ENCODE assay signal across 12 cellular contexts in genomic region chr3:71702131-71703024, GRCh38. TPM values are rescaled to one million over a fixed set of nuclear protein-coding genes. Genes with fewer than 3 reads are reported as not detected.
A peak's percentile ranks its signal among the peaks of the same experiment; 100 is the strongest.
DNase-seq lines count a peak whose midpoint lies in the region; ATAC-seq and TF ChIP-seq lines count a peak whose summit lies in the region.
"Had no signal": no experiment of that assay in that cellular context is flagged by ENCODE, and none has a peak within 500 bp of the region (broad histone marks: within the 10 kb centered on the region; RNA-seq: fewer than 3 reads in every experiment).

No MANE protein-coding gene starts in this region.

- peaks cover 7% of the 10 kb centered on the region for H3K4me1 ChIP-seq in A673 (ENCODE audit: insufficient read depth, low read length, poor library complexity, severe bottlenecking)

- ATAC-seq in GM19351 (IDR thresholded peaks at IDR 0.05; ENCODE audit: unreplicated experiment) (peak; percentile 54), HG03354 (IDR thresholded peaks at IDR 0.05; ENCODE audit: poor library complexity, severe bottlenecking, unreplicated experiment) (no peak), HG02623 (IDR thresholded peaks at IDR 0.05; ENCODE audit: unreplicated experiment) (no peak)
- peak; percentile 85 to 88 for ATAC-seq in activated T-cell treated with anti-CD3 and anti-CD28 coated beads, Interleukin-2, amount 50 U/mL, for 72 hours (replicated peaks in 1 of 2)

- no peaks in the 10 kb centered on the region for H3K27me3 ChIP-seq in A673 (replicated peaks; ENCODE audit: insufficient read depth, low read depth, low read length, poor library complexity)
- H3K27me3 ChIP-seq: heart left ventricle had no signal

- no peaks in the 10 kb centered on the region for H3K9me3 ChIP-seq in A673 (ENCODE audit: low read depth, low read length, poor library complexity, severe bottlenecking)
- H3K9me3 ChIP-seq: heart left ventricle had no signal

- CTCF ChIA-PET in A673 (lab: Charles Lee), result no interaction called here

- peak overlapping the region; percentile 93 for H3K27ac Mint-ChIP-seq in activated T-cell treated with anti-CD3 and anti-CD28 coated beads, Interleukin-2, amount 50 U/mL, for 72 hours

- intact Hi-C loops in A673 (cut with micrococcal nuclease; ENCODE audit: unreplicated experiment) (no loop called here), posterior cingulate gyrus (cut with DNase I) (no loop called here)

- DNase-seq in A673 (ENCODE audit: low spot score) (peak; percentile 9), kidney tubule cell (ENCODE audit: low spot score) (peak; percentile 92), posterior cingulate gyrus (no peak), DMS79 (lab: John Stamatoyannopoulos, UW) (no peak)
- peak; percentile 27 to 31 for DNase-seq in activated T-cell treated with anti-CD3 and anti-CD28 coated beads, Interleukin-2, amount 50 U/mL, for 72 hours
- DNase-seq: COR-L47, heart left ventricle, NCI-H1105 treated with DMSO at 0.1 percent for 48 hours, RPMI8226 had no signal

- H3K36me3 ChIP-seq in A673 (ENCODE audit: insufficient read depth, low read length, poor library complexity, severe bottlenecking), result no peaks in the 10 kb centered on the region

- no peak for TF ChIP-seq CTCF in A673 (conservative IDR thresholded peaks at IDR 0.05; ENCODE audit: low read depth, low read length)

- no TSS peak for BruUV-seq in A673 (replicated peaks; lab: Mats Ljungman, UMichigan)

- no peak overlapping the region for H3K27ac ChIP-seq in A673 (ENCODE audit: low read depth, low read length, poor library complexity, severe bottlenecking)

- POLR2A ChIA-PET in A673 (lab: Charles Lee; ENCODE audit: low non-redundant PET), result no interaction called here

- no peak overlapping the region for H3K4me3 ChIP-seq in A673 (ENCODE audit: low read depth, low read length, poor library complexity, severe bottlenecking)
- H3K4me3 ChIP-seq: heart left ventricle had no signal

- H3K27me3 Mint-ChIP-seq in activated T-cell treated with anti-CD3 and anti-CD28 coated beads, Interleukin-2, amount 50 U/mL, for 72 hours (ENCODE audit: low read depth), result no peaks in the 10 kb centered on the region

- H3K4me1 Mint-ChIP-seq in activated T-cell treated with anti-CD3 and anti-CD28 coated beads, Interleukin-2, amount 50 U/mL, for 72 hours (ENCODE audit: low read depth), result peaks cover 67% of the 10 kb centered on the region

- peak overlapping the region; percentile 60 to 88 for H3K4me3 Mint-ChIP-seq in activated T-cell treated with anti-CD3 and anti-CD28 coated beads, Interleukin-2, amount 50 U/mL, for 72 hours

- H3K9me3 Mint-ChIP-seq in activated T-cell treated with anti-CD3 and anti-CD28 coated beads, Interleukin-2, amount 50 U/mL, for 72 hours, result no peaks in the 10 kb centered on the region

- H3K36me3 Mint-ChIP-seq in activated T-cell treated with anti-CD3 and anti-CD28 coated beads, Interleukin-2, amount 50 U/mL, for 72 hours (ENCODE audit: insufficient read depth in 2 of 2), result peaks cover 5 to 10% of the 10 kb centered on the region in 2 donors

RNA-seq across cellular contexts. Expression of gene EIF4E3, which starts 22.8 kb away (rescaled TPM):
- 3.1 and 4.6 TPM in 2 replicates for total RNA-seq in A673 (2021)
- total RNA-seq in activated T-cell treated with anti-CD3 and anti-CD28 coated beads, Interleukin-2, amount 50 U/mL, for 72 hours, result 10 to 100 TPM; 51.8 to 70.1 TPM

RNA-seq across cellular contexts. Expression of gene GPR27, which starts 51.3 kb away (rescaled TPM):
- total RNA-seq in A673 (2021), result 6.4 and 8.1 TPM in 2 replicates
- 1 to 10 TPM in 1 of 2 donors, under 1 TPM in 1; 0.90 to 2.5 TPM for total RNA-seq in activated T-cell treated with anti-CD3 and anti-CD28 coated beads, Interleukin-2, amount 50 U/mL, for 72 hours

Comparison
In these comparisons a context has a peak if more than half of its experiments do, and no peak if none do; other contexts are left out.
1. DNase-seq: peak in A673 (single experiment), activated T-cell treated with anti-CD3 and anti-CD28 coated beads, Interleukin-2, amount 50 U/mL, for 72 hours (2 of 2) and kidney tubule cell (single experiment); none in posterior cingulate gyrus (0 of 10) and DMS79 (single experiment).
2. ATAC-seq: peak in GM19351 (single experiment) and activated T-cell treated with anti-CD3 and anti-CD28 coated beads, Interleukin-2, amount 50 U/mL, for 72 hours (2 of 2); none in HG03354 (single experiment) and HG02623 (single experiment).